In genomic region chr1:226569879-226570547, GRCh38 we compare ENCODE assay signal across 8 cellular contexts. TPM values are rescaled to one million over a fixed set of nuclear protein-coding genes. Genes with fewer than 3 reads are reported as not detected.
A peak's percentile ranks its signal among the peaks of the same experiment; 100 is the strongest.
DNase-seq lines count a peak whose midpoint lies in the region; ATAC-seq, FAIRE-seq and TF ChIP-seq lines count a peak whose summit lies in the region.

No MANE protein-coding gene starts in this region.

- no peak overlapping the region for H3K23ac ChIP-seq in mesenchymal stem cell (ENCODE audit: low read length in 2 of 2)

- no peak overlapping the region for H2AK5ac ChIP-seq in mesenchymal stem cell (ENCODE audit: low read length, severe bottlenecking)

- H2BK15ac ChIP-seq in mesenchymal stem cell (ENCODE audit: low read depth, poor library complexity, severe bottlenecking), result no peak overlapping the region

- no peak for TF ChIP-seq POLR2A in lower leg skin (IDR thresholded peaks at IDR 0.05)

- no peak overlapping the region for H3K14ac ChIP-seq in mesenchymal stem cell (ENCODE audit: low read length in 2 of 2)

- no peak overlapping the region for H3K9ac ChIP-seq in mesenchymal stem cell (ENCODE audit: low read length)

- FAIRE-seq in D721Med (lab: Jason Lieb, UNC), result no peak

- peak; percentile 33 for TF ChIP-seq CTCF in D721Med (IDR thresholded peaks at IDR 0.05; ENCODE audit: insufficient read depth, missing control alignments)
- 0 out of 2 replicates have a peak, but pooled peaks have one; percentile 18 for TF ChIP-seq CTCF in WERI-Rb-1 (IDR thresholded peaks at IDR 0.05; ENCODE audit: low read depth, low read length)
- no peak for TF ChIP-seq CTCF in lower leg skin (IDR thresholded peaks at IDR 0.05)

- WGBS in mesenchymal stem cell, result 45% methylated on average over 4 of the region's 4 CpGs
- 50 to 64% methylated on average over 4 of the region's 4 CpGs for WGBS in lower leg skin, 2 donors
- 79 to 82% methylated on average over 4 of the region's 4 CpGs for WGBS in aorta, 2 donors

- H2BK5ac ChIP-seq in mesenchymal stem cell (ENCODE audit: low read depth, low read length, poor library complexity, severe bottlenecking), result no peak overlapping the region

- H4K8ac ChIP-seq in mesenchymal stem cell (ENCODE audit: low read length), result no peak overlapping the region

- H3K9me3 ChIP-seq in WERI-Rb-1 (ENCODE audit: severe bottlenecking), result no peaks in the 10 kb centered on the region
- H3K9me3 ChIP-seq in mesenchymal stem cell (ENCODE audit: control insufficient read depth, low read length), result no peaks in the 10 kb centered on the region
- no peaks in the 10 kb centered on the region for H3K9me3 ChIP-seq in aorta (ENCODE audit: control insufficient read depth, low read length)

- H3K4me2 ChIP-seq in mesenchymal stem cell (ENCODE audit: low read length, poor library complexity, severe bottlenecking), result no peak overlapping the region

- H3K4me3 ChIP-seq in H7 (ENCODE audit: insufficient read depth, low read depth, low read length) (no peak overlapping the region), WERI-Rb-1 (ENCODE audit: low read depth, low read length) (no peak overlapping the region), mesenchymal stem cell (ENCODE audit: insufficient read depth in 1 of 2, low read depth in 1 of 2, low read length in 2 of 2) (no peak overlapping the region), lower leg skin (ENCODE audit: low read depth, poor library complexity, severe bottlenecking) (no peak overlapping the region), aorta (ENCODE audit: low read length in 2 of 2) (no peak overlapping the region)

- H3K27ac ChIP-seq in WERI-Rb-1 (no peak overlapping the region), mesenchymal stem cell (ENCODE audit: low read length, poor library complexity, severe bottlenecking) (no peak overlapping the region), aorta (ENCODE audit: low read depth in 1 of 2, low read length in 2 of 2) (no peak overlapping the region)

- no peak overlapping the region for H3K18ac ChIP-seq in mesenchymal stem cell (ENCODE audit: low read depth in 1 of 2, low read length in 2 of 2)

- no peak for ATAC-seq in aorta (ENCODE audit: low FRiP score)

- H3K36me3 ChIP-seq in H7 (replicated peaks; ENCODE audit: control insufficient read depth, insufficient read depth, low read length) (no peaks in the 10 kb centered on the region), WERI-Rb-1 (no peaks in the 10 kb centered on the region), mesenchymal stem cell (ENCODE audit: control insufficient read depth in 1 of 2, insufficient read depth in 2 of 2, low read depth in 1 of 2, low read length in 2 of 2) (no peaks in the 10 kb centered on the region), aorta (ENCODE audit: control insufficient read depth in 1 of 2, insufficient read depth in 2 of 2, low read length in 1 of 2) (no peaks in the 10 kb centered on the region)

- H4K91ac ChIP-seq in mesenchymal stem cell (ENCODE audit: low read length), result no peak overlapping the region

- H2BK12ac ChIP-seq in mesenchymal stem cell (ENCODE audit: low read length in 2 of 2), result no peak overlapping the region

- intact Hi-C loops in lower leg skin (cut with DNase I; ENCODE audit: low total_unique reads) (no loop called here), aorta (cut with DNase I) (no loop called here)

- H3K4ac ChIP-seq in mesenchymal stem cell (ENCODE audit: low read depth in 1 of 2, low read length in 2 of 2), result no peak overlapping the region

- H3K4me1 ChIP-seq in mesenchymal stem cell (ENCODE audit: control insufficient read depth, insufficient read depth, low read depth, low read length) (no peaks in the 10 kb centered on the region), aorta (ENCODE audit: control insufficient read depth in 1 of 2, insufficient read depth in 2 of 2, low read length in 2 of 2) (no peaks in the 10 kb centered on the region)

- no peak overlapping the region for H2AFZ ChIP-seq in mesenchymal stem cell (ENCODE audit: low read depth, low read length)

- H2BK120ac ChIP-seq in mesenchymal stem cell (ENCODE audit: low read depth, low read length), result no peak overlapping the region

- H3K27me3 ChIP-seq in H7 (ENCODE audit: control insufficient read depth, insufficient read depth, low read length), result peaks cover 1% of the 10 kb centered on the region; the same call in 1 of the 2 replicates
- H3K27me3 ChIP-seq in WERI-Rb-1 (ENCODE audit: insufficient read depth, low read depth, severe bottlenecking), result no peaks in the 10 kb centered on the region
- H3K27me3 ChIP-seq in mesenchymal stem cell (ENCODE audit: control insufficient read depth in 1 of 2, insufficient read depth in 1 of 2, low read length in 2 of 2), result peaks cover 44 to 56% of the 10 kb centered on the region in 2 experiments
- H3K27me3 ChIP-seq in aorta (ENCODE audit: control insufficient read depth in 1 of 2, insufficient read depth in 2 of 2, low read length in 1 of 2), result no peaks in the 10 kb centered on the region

- no peaks in the 10 kb centered on the region for H3K79me1 ChIP-seq in mesenchymal stem cell (replicated peaks; ENCODE audit: low read length, poor library complexity, severe bottlenecking)

- DNase-seq in D721Med (ENCODE audit: insufficient read length, low spot score), result no peak
- peak; percentile 93 for DNase-seq in H7
- DNase-seq in WERI-Rb-1, result peak; percentile 53
- DNase-seq in mesenchymal stem cell, result peak; percentile 25
- DNase-seq in lower leg skin (ENCODE audit: low spot score in 2 of 2), result no peak
- no peak for DNase-seq in medulla oblongata (ENCODE audit: extremely low spot score)
- no peak for DNase-seq in AML-193 (lab: John Stamatoyannopoulos, UW)
- DNase-seq in aorta, result no peak

RNA-seq across cellular contexts. Expression of gene STUM, which starts 21.4 kb away (rescaled TPM):
- total RNA-seq in H7 (2014; rRNA removed; shearing (Covaris generic)), result 0.14 and 0.26 TPM in 2 replicates
- not detected for polyA plus RNA-seq in mesenchymal stem cell (2013, experiment 1 of 2)
- not detected for polyA plus RNA-seq in mesenchymal stem cell (2013, experiment 2 of 2)
- total RNA-seq in lower leg skin (1 to 10 TPM; 1.0 to 6.6 (median 3.4) TPM), aorta (1 to 10 TPM; 2.7 to 3.0 TPM)
- polyA plus RNA-seq in aorta, result under 1 TPM; 0.13 to 0.59 TPM

Comparison
In these comparisons a context has a peak if more than half of its experiments do, and no peak if none do; other contexts are left out.
1. DNase-seq: peak in H7 (single experiment), WERI-Rb-1 (single experiment) and mesenchymal stem cell (single experiment); none in D721Med (single experiment), lower leg skin (0 of 2), medulla oblongata (single experiment), AML-193 (0 of 2) and aorta (0 of 2).
2. CTCF ChIP-seq: peak in D721Med (single experiment) and WERI-Rb-1 (single experiment); none in lower leg skin (0 of 3).